1 cellular context compared by ENCODE assay signal in genomic region chr7:27139335-27140107, GRCh38.
TF ChIP-seq lines count a peak whose summit lies in the region.

No MANE protein-coding gene starts in this region.

TF ChIP-seq in WTC11, 78 proteins besides CTCF, POLR2A, EP300 and RAD21:
- TF ChIP-seq ZSCAN18 (CRISPR knock-in tag; IDR thresholded peaks at IDR 0.05) (no peak), FOXP1 (CRISPR knock-in tag; IDR thresholded peaks at IDR 0.05; ENCODE audit: borderline replicate concordance) (no peak), MAX (CRISPR knock-in tag; IDR thresholded peaks at IDR 0.05) (no peak), RORB (CRISPR knock-in tag; IDR thresholded peaks at IDR 0.05) (no peak), JAZF1 (CRISPR knock-in tag; IDR thresholded peaks at IDR 0.05) (no peak)
